31 cellular contexts compared by ENCODE assay signal in the genomic region with DNA sequence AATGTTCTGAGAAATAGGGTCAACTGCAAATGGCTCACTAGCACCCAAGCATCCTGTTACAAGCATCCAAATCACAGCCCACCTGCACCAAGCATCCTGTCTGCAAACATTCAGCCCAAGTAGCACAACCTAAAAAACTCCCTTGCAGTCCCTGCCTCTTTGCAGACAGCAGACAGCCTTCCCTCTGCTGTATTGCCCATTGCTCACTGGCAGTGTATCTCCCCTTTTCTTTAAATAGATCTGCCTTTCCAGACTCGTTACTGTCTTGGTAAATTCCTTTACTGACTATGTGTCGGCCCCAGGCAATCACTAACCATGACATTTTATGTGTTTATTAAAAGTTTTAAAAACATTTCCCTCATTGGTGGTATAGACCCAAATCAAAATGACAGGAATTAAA.
"Had no signal": no experiment of that assay in that cellular context is flagged by ENCODE, and none has a peak within 500 bp of the region (broad histone marks: within the 10 kb centered on the region; RNA-seq: fewer than 3 reads in every experiment).

No MANE protein-coding gene starts in this region.

- H3K27ac ChIP-seq: WERI-Rb-1 had no signal

- H3K9me3 Mint-ChIP-seq: activated CD4-positive, alpha-beta T cell treated with anti-CD3 and anti-CD28 coated beads, Interleukin-2, amount 10 ng/mL, durations not matched to agents 7 days and 5 days; activated T-cell treated with anti-CD3 and anti-CD28 coated beads, Interleukin-2, amount 50 U/mL, for 4 hours had no signal

- H3K27ac Mint-ChIP-seq: activated CD4-positive, alpha-beta T cell treated with anti-CD3 and anti-CD28 coated beads, Interleukin-2, amount 10 ng/mL, durations not matched to agents 7 days and 5 days; activated CD8-positive, alpha-beta T cell treated with anti-CD3 and anti-CD28 coated beads, Interleukin-2, amount 10 ng/mL, durations not matched to agents 7 days and 5 days; activated naive CD4-positive, alpha-beta T cell treated with anti-CD3 and anti-CD28 coated beads, Interleukin-2, amount 10 ng/mL, durations not matched to agents 7 days and 5 days; activated naive CD8-positive, alpha-beta T cell; activated naive CD8-positive, alpha-beta T cell treated with anti-CD3 and anti-CD28 coated beads, Interleukin-2, amount 50 U/mL, for 24 hours; brain had no signal

- H3K9me3 ChIP-seq: MG63 had no signal

- ATAC-seq: activated CD8-positive, alpha-beta T cell treated with anti-CD3 and anti-CD28 coated beads, Interleukin-2, amount 10 ng/mL, durations not matched to agents 7 days and 5 days; activated naive CD8-positive, alpha-beta T cell treated with anti-CD3 and anti-CD28 coated beads, Interleukin-2, amount 50 U/mL, for 24 hours; activated T-cell treated with anti-CD3 and anti-CD28 coated beads, Interleukin-2, amount 50 U/mL, for 4 hours; Panc1; SK-N-SH treated with all-trans-retinoic acid at 6 μM for 48 hours had no signal

- H3K4me3 ChIP-seq: MG63 had no signal

- H3K4me1 Mint-ChIP-seq: activated CD4-positive, alpha-beta T cell treated with anti-CD3 and anti-CD28 coated beads, Interleukin-2, amount 10 ng/mL, durations not matched to agents 7 days and 5 days; activated naive CD4-positive, alpha-beta T cell treated with anti-CD3 and anti-CD28 coated beads, Interleukin-2, amount 10 ng/mL, durations not matched to agents 7 days and 5 days; activated naive CD8-positive, alpha-beta T cell treated with anti-CD3 and anti-CD28 coated beads, Interleukin-2, amount 50 U/mL, for 24 hours; brain had no signal

- H3K4me3 Mint-ChIP-seq: activated CD4-positive, alpha-beta T cell treated with anti-CD3 and anti-CD28 coated beads, Interleukin-2, amount 10 ng/mL, durations not matched to agents 7 days and 5 days; activated CD8-positive, alpha-beta T cell treated with anti-CD3 and anti-CD28 coated beads, Interleukin-2, amount 10 ng/mL, durations not matched to agents 7 days and 5 days; activated naive CD4-positive, alpha-beta T cell treated with anti-CD3 and anti-CD28 coated beads, Interleukin-2, amount 10 ng/mL, durations not matched to agents 7 days and 5 days; activated naive CD8-positive, alpha-beta T cell; activated naive CD8-positive, alpha-beta T cell treated with anti-CD3 and anti-CD28 coated beads, Interleukin-2, amount 50 U/mL, for 24 hours; activated T-cell treated with anti-CD3 and anti-CD28 coated beads, Interleukin-2, amount 50 U/mL, for 4 hours; brain had no signal

- H3K36me3 Mint-ChIP-seq: activated naive CD4-positive, alpha-beta T cell treated with anti-CD3 and anti-CD28 coated beads, Interleukin-2, amount 10 ng/mL, durations not matched to agents 7 days and 5 days; activated naive CD8-positive, alpha-beta T cell; brain had no signal

- H3K36me3 ChIP-seq: MG63, WERI-Rb-1 had no signal

- H3K27me3 ChIP-seq: MG63 had no signal

- H3K27me3 Mint-ChIP-seq: activated CD4-positive, alpha-beta T cell treated with anti-CD3 and anti-CD28 coated beads, Interleukin-2, amount 10 ng/mL, durations not matched to agents 7 days and 5 days; activated naive CD4-positive, alpha-beta T cell treated with anti-CD3 and anti-CD28 coated beads, Interleukin-2, amount 10 ng/mL, durations not matched to agents 7 days and 5 days had no signal

- DNase-seq: activated CD4-positive, alpha-beta T cell treated with anti-CD3 and anti-CD28 coated beads for 1 hour; activated CD4-positive, alpha-beta T cell treated with anti-CD3 and anti-CD28 coated beads, Interleukin-2, amount 10 ng/mL, durations not matched to agents 7 days and 5 days; activated CD4-positive, alpha-beta T cell treated with anti-CD3 and anti-CD28 coated beads, Interleukin-2, amount 50 U/mL, for 48 hours; activated CD4-positive, CD25-positive, alpha-beta regulatory T cell; activated CD8-positive, alpha-beta T cell treated with anti-CD3 and anti-CD28 coated beads, Interleukin-2, amount 10 ng/mL, durations not matched to agents 7 days and 5 days; activated effector memory CD4-positive, alpha-beta T cell treated with Interleukin-2 at 50 U/mL for 16 hours; activated naive CD4-positive, alpha-beta T cell treated with anti-CD3 and anti-CD28 coated beads, Interleukin-2, amount 10 ng/mL, durations not matched to agents 7 days and 5 days; activated naive CD8-positive, alpha-beta T cell treated with anti-CD3 and anti-CD28 coated beads, Interleukin-2, amount 50 U/mL, for 24 hours; activated T-cell treated with anti-CD3 and anti-CD28 coated beads for 4 hours; activated T-cell treated with anti-CD3 and anti-CD28 coated beads, Interleukin-2, amount 50 U/mL, for 4 hours; central memory CD4-positive, alpha-beta T cell; Karpas-422; KBM-7; MG63; NCI-H1048; NCI-H1105 treated with DMSO at 0.1 percent for 48 hours; NCI-H1436 treated with DMSO at 0.1 percent for 48 hours; NCI-H1694 treated with DMSO at 0.1 percent for 48 hours; NCI-H2029; NCI-H345; NCI-H524 treated with DMSO at 0.1 percent for 48 hours; SHP77 treated with DMSO at 0.1 percent for 48 hours; SW 1271; T-helper 1 cell; T-helper 2 cell; T-helper 9 cell; WERI-Rb-1 had no signal
